Comparison of ENCODE assay signal across 26 cellular contexts in genomic region chr5:83000922-83001321, GRCh38.
DNase-seq lines count a peak whose midpoint lies in the region; ATAC-seq and TF ChIP-seq lines count a peak whose summit lies in the region.
"Had no signal": no experiment of that assay in that cellular context is flagged by ENCODE, and none has a peak within 500 bp of the region (broad histone marks: within the 10 kb centered on the region; RNA-seq: fewer than 3 reads in every experiment).

No MANE protein-coding gene starts in this region.

- peak overlapping the region; percentile 19 for H2BK15ac ChIP-seq in mesendoderm (replicated peaks; ENCODE audit: low read depth)

- no peaks in the 10 kb centered on the region for H3K9me3 Mint-ChIP-seq in endodermal cell
- H3K9me3 Mint-ChIP-seq in stimulated activated effector memory CD8-positive, alpha-beta T cell treated with anti-CD3 and anti-CD28 coated beads, Interleukin-12 subunit alpha, Interleukin-12 subunit beta, amount 100 ng/mL, for 72 hours, result no peaks in the 10 kb centered on the region
- H3K9me3 Mint-ChIP-seq: activated CD4-positive, alpha-beta memory T cell treated with anti-CD3 and anti-CD28 coated beads for 36 hours; stimulated activated memory B cell treated with anti-CD40 and anti-IgM and Interleukin-4, amounts not matched to agents 10 μg/mL and 1 μg/mL and 100 μg/mL, for 72 hours had no signal

- H3K27ac ChIP-seq in mammary epithelial cell (ENCODE audit: insufficient read depth, low read depth, low read length) (no peak overlapping the region), breast epithelium (no peak overlapping the region), endodermal cell (ENCODE audit: low read depth, low read length) (no peak overlapping the region), mesendoderm (ENCODE audit: low read depth, low read length) (no peak overlapping the region), left ventricle myocardium inferior (replicated peaks) (no peak overlapping the region)
- H3K27ac ChIP-seq: esophagus muscularis mucosa, foreskin keratinocyte, Peyer's patch, sigmoid colon had no signal

- no peak overlapping the region for H3K4me3 ChIP-seq in mammary epithelial cell (replicated peaks in 1 of 3; ENCODE audit: insufficient read depth in 1 of 3, low read depth in 2 of 3, low read length in 3 of 3)
- H3K4me3 ChIP-seq in breast epithelium, result no peak overlapping the region
- no peak overlapping the region for H3K4me3 ChIP-seq in endodermal cell (ENCODE audit: low read length)
- no peak overlapping the region for H3K4me3 ChIP-seq in mesendoderm (ENCODE audit: low read length)
- no peak overlapping the region for H3K4me3 ChIP-seq in left ventricle myocardium inferior
- H3K4me3 ChIP-seq: esophagus muscularis mucosa, Peyer's patch, sigmoid colon had no signal

- H3K4ac ChIP-seq in mesendoderm (ENCODE audit: low read depth, low read length), result no peak overlapping the region

- no peaks in the 10 kb centered on the region for H4K20me1 ChIP-seq in mammary epithelial cell (ENCODE audit: insufficient read depth, low read length)

- H4K5ac ChIP-seq in mesendoderm (ENCODE audit: low read length), result no peak overlapping the region

- dilution Hi-C loops in mammary epithelial cell (cut with HindIII; ENCODE audit: low sequenced_read_pairs), result no loop called here

- no peaks in the 10 kb centered on the region for H3K79me1 ChIP-seq in mesendoderm (ENCODE audit: low read length)

- H3K27me3 ChIP-seq in mammary epithelial cell (ENCODE audit: insufficient read depth, low read length) (no peaks in the 10 kb centered on the region), breast epithelium (no peaks in the 10 kb centered on the region), endodermal cell (ENCODE audit: control insufficient read depth, insufficient read depth, low read length, poor library complexity, severe bottlenecking) (no peaks in the 10 kb centered on the region), mesendoderm (ENCODE audit: insufficient read depth, low read length, poor library complexity) (no peaks in the 10 kb centered on the region), left ventricle myocardium inferior (ENCODE audit: low read depth) (no peaks in the 10 kb centered on the region)
- H3K27me3 ChIP-seq: esophagus muscularis mucosa, foreskin keratinocyte, Peyer's patch, sigmoid colon had no signal

- H3K79me2 ChIP-seq in mammary epithelial cell (ENCODE audit: insufficient read depth, low read length) (no peaks in the 10 kb centered on the region), mesendoderm (ENCODE audit: control insufficient read depth, insufficient read depth, low read length) (no peaks in the 10 kb centered on the region)

- peak; percentile 2 for DNase-seq in mammary epithelial cell
- no peak for DNase-seq in breast epithelium (ENCODE audit: low spot score in 2 of 2)
- DNase-seq in endodermal cell, result no peak
- DNase-seq in mesendoderm, result peak; percentile 11
- DNase-seq in left ventricle myocardium inferior, result no peak
- DNase-seq in stimulated activated effector memory CD8-positive, alpha-beta T cell treated with anti-CD3 and anti-CD28 coated beads, Interleukin-12 subunit alpha, Interleukin-12 subunit beta, amount 100 ng/mL, for 72 hours (ENCODE audit: low spot score in 2 of 2), result no peak
- DNase-seq in dermis blood vessel endothelial cell, result no peak
- DNase-seq: 8988T; activated CD4-positive, alpha-beta memory T cell treated with anti-CD3 and anti-CD28 coated beads for 36 hours; activated CD4-positive, CD25-positive, alpha-beta regulatory T cell treated with anti-CD3 and anti-CD28 coated beads, Interleukin-2, amount 50 U/mL, for 72 hours; activated naive CD4-positive, alpha-beta T cell treated with Interleukin-2 at 50 U/mL for 16 hours; CD4-positive, alpha-beta memory T cell; central memory CD4-positive, alpha-beta T cell; cortex of kidney; foreskin keratinocyte; Kasumi-1; left cardiac atrium; NCI-H748 treated with DMSO at 0.1 percent for 48 hours; Peyer's patch; SHP77 treated with DMSO at 0.1 percent for 48 hours; sigmoid colon; substantia nigra; trophoblast cell had no signal

- TF ChIP-seq POLR2A in breast epithelium (IDR thresholded peaks at IDR 0.05), result no peak

- H3K4me3 Mint-ChIP-seq in endodermal cell, result no peak overlapping the region
- H3K4me3 Mint-ChIP-seq in stimulated activated effector memory CD8-positive, alpha-beta T cell treated with anti-CD3 and anti-CD28 coated beads, Interleukin-12 subunit alpha, Interleukin-12 subunit beta, amount 100 ng/mL, for 72 hours, result no peak overlapping the region
- H3K4me3 Mint-ChIP-seq: activated CD4-positive, alpha-beta memory T cell treated with anti-CD3 and anti-CD28 coated beads for 36 hours; CD4-positive, alpha-beta memory T cell; stimulated activated memory B cell treated with anti-CD40 and anti-IgM and Interleukin-4, amounts not matched to agents 10 μg/mL and 1 μg/mL and 100 μg/mL, for 72 hours had no signal

- H3K36me3 ChIP-seq in mammary epithelial cell (ENCODE audit: insufficient read depth, low read length) (no peaks in the 10 kb centered on the region), breast epithelium (no peaks in the 10 kb centered on the region), endodermal cell (ENCODE audit: control insufficient read depth, insufficient read depth, low read length) (no peaks in the 10 kb centered on the region), mesendoderm (ENCODE audit: control insufficient read depth, insufficient read depth, low read length) (no peaks in the 10 kb centered on the region), left ventricle myocardium inferior (no peaks in the 10 kb centered on the region)
- H3K36me3 ChIP-seq: esophagus muscularis mucosa, Peyer's patch, sigmoid colon had no signal

- peak overlapping the region; percentile 60 for H3K18ac ChIP-seq in mesendoderm (ENCODE audit: low read length)

- peak overlapping the region; percentile 2 for H2AFZ ChIP-seq in mammary epithelial cell (ENCODE audit: low read depth, low read length)

- ATAC-seq in HG02973 (IDR thresholded peaks at IDR 0.05; ENCODE audit: unreplicated experiment), result no peak
- ATAC-seq in stimulated activated effector memory CD8-positive, alpha-beta T cell treated with anti-CD3 and anti-CD28 coated beads, Interleukin-12 subunit alpha, Interleukin-12 subunit beta, amount 100 ng/mL, for 72 hours, result no peak
- ATAC-seq: foreskin keratinocyte; left cardiac atrium; stimulated activated memory B cell treated with anti-CD40 and anti-IgM and Interleukin-4, amounts not matched to agents 10 μg/mL and 1 μg/mL and 100 μg/mL, for 72 hours had no signal

- H3K36me3 Mint-ChIP-seq in endodermal cell (ENCODE audit: low read depth), result no peaks in the 10 kb centered on the region
- no peaks in the 10 kb centered on the region for H3K36me3 Mint-ChIP-seq in stimulated activated effector memory CD8-positive, alpha-beta T cell treated with anti-CD3 and anti-CD28 coated beads, Interleukin-12 subunit alpha, Interleukin-12 subunit beta, amount 100 ng/mL, for 72 hours
- H3K36me3 Mint-ChIP-seq: activated CD4-positive, alpha-beta memory T cell treated with anti-CD3 and anti-CD28 coated beads for 36 hours; CD4-positive, alpha-beta memory T cell; stimulated activated memory B cell treated with anti-CD40 and anti-IgM and Interleukin-4, amounts not matched to agents 10 μg/mL and 1 μg/mL and 100 μg/mL, for 72 hours had no signal

- no peak overlapping the region for H2BK120ac ChIP-seq in mesendoderm (ENCODE audit: low read depth, low read length)

- WGBS in mammary epithelial cell (ENCODE audit: low coverage, missing lambda C conversion rate), result 50% methylated on average over 1 of the region's 1 CpG
- WGBS in endodermal cell (ENCODE audit: insufficient coverage in 1 of 2, insufficient read length in 1 of 2), 2 experiments, result 86% methylated on average over 1 of the region's 1 CpG; no CpG with 5 or more reads in 1 of the 2 experiments
- WGBS in mesendoderm (ENCODE audit: extremely low coverage, insufficient coverage, low lambda C conversion rate), result no CpG with 5 or more reads among the region's 1 CpG

- H2BK5ac ChIP-seq in mesendoderm (ENCODE audit: low read length), result no peak overlapping the region

- H3K56ac ChIP-seq in mesendoderm (ENCODE audit: low read length), result no peak overlapping the region

- BruUV-seq in mammary epithelial cell (replicated peaks; lab: Mats Ljungman, UMichigan), result no TSS peak

- CTCF ChIA-PET in mammary epithelial cell (lab: Charles Lee; ENCODE audit: low non-redundant PET), result no interaction called here

- no peak overlapping the region for H2AK5ac ChIP-seq in mesendoderm (ENCODE audit: low read length)

- H3K4me1 ChIP-seq in mammary epithelial cell (ENCODE audit: insufficient read depth, low read length) (peaks cover 6% of the 10 kb centered on the region), breast epithelium (no peaks in the 10 kb centered on the region), endodermal cell (ENCODE audit: control insufficient read depth, insufficient read depth, low read length) (peaks cover 5% of the 10 kb centered on the region), mesendoderm (ENCODE audit: control insufficient read depth, low read depth, low read length) (peaks cover 8% of the 10 kb centered on the region), left ventricle myocardium inferior (no peaks in the 10 kb centered on the region)
- H3K4me1 ChIP-seq: esophagus muscularis mucosa, foreskin keratinocyte, Peyer's patch, sigmoid colon had no signal

- in situ Hi-C loops in mammary epithelial cell (cut with MboI; ENCODE audit: low sequenced_read_pairs in 2 of 2), result no loop called here

- peak overlapping the region; percentile 62 for H3K27ac Mint-ChIP-seq in endodermal cell
- H3K27ac Mint-ChIP-seq in stimulated activated effector memory CD8-positive, alpha-beta T cell treated with anti-CD3 and anti-CD28 coated beads, Interleukin-12 subunit alpha, Interleukin-12 subunit beta, amount 100 ng/mL, for 72 hours, result no peak overlapping the region
- H3K27ac Mint-ChIP-seq: activated CD4-positive, alpha-beta memory T cell treated with anti-CD3 and anti-CD28 coated beads for 36 hours; CD4-positive, alpha-beta memory T cell; stimulated activated memory B cell treated with anti-CD40 and anti-IgM and Interleukin-4, amounts not matched to agents 10 μg/mL and 1 μg/mL and 100 μg/mL, for 72 hours had no signal

- intact Hi-C loops in mammary epithelial cell (cut with micrococcal nuclease) (no loop called here), breast epithelium (cut with DNase I; ENCODE audit: low total_unique reads) (no loop called here), left ventricle myocardium inferior (cut with micrococcal nuclease) (no loop called here)

- no peaks in the 10 kb centered on the region for H3K9me3 ChIP-seq in mammary epithelial cell (replicated peaks; ENCODE audit: insufficient read depth, low read length)
- H3K9me3 ChIP-seq in breast epithelium, result no peaks in the 10 kb centered on the region
- H3K9me3 ChIP-seq in endodermal cell (ENCODE audit: control insufficient read depth, low read length), result no peaks in the 10 kb centered on the region
- H3K9me3 ChIP-seq in left ventricle myocardium inferior (replicated peaks), result no peaks in the 10 kb centered on the region
- H3K9me3 ChIP-seq: esophagus muscularis mucosa, Peyer's patch, sigmoid colon had no signal

- no peak overlapping the region for H3K4me2 ChIP-seq in mammary epithelial cell (ENCODE audit: insufficient read depth, low read depth, low read length)
- H3K4me2 ChIP-seq in mesendoderm (ENCODE audit: low read length), result no peak overlapping the region

- H3K23ac ChIP-seq in mesendoderm (ENCODE audit: low read length), result no peak overlapping the region

- no peaks in the 10 kb centered on the region for H3K27me3 Mint-ChIP-seq in endodermal cell (ENCODE audit: insufficient read depth)
- H3K27me3 Mint-ChIP-seq: activated CD4-positive, alpha-beta memory T cell treated with anti-CD3 and anti-CD28 coated beads for 36 hours; CD4-positive, alpha-beta memory T cell had no signal

- TF ChIP-seq CTCF in mammary epithelial cell (conservative IDR thresholded peaks at IDR 0.05 in 1 of 2, IDR thresholded peaks at IDR 0.05 in 1 of 2; ENCODE audit: extremely low read depth in 1 of 2, insufficient read depth in 1 of 2, low read depth in 1 of 2, low read length in 2 of 2) (no peak), breast epithelium (IDR thresholded peaks at IDR 0.05) (no peak), endodermal cell (conservative IDR thresholded peaks at IDR 0.05) (no peak), left ventricle myocardium inferior (IDR thresholded peaks at IDR 0.05; ENCODE audit: borderline replicate concordance) (no peak)

- H4K8ac ChIP-seq in mesendoderm (ENCODE audit: low read depth, low read length), result no peak overlapping the region

- no peak overlapping the region for H3K9ac ChIP-seq in mammary epithelial cell (ENCODE audit: insufficient read depth, low read length)
- no peak overlapping the region for H3K9ac ChIP-seq in endodermal cell (ENCODE audit: extremely low read depth, low read length, poor library complexity, severe bottlenecking)
- no peak overlapping the region for H3K9ac ChIP-seq in mesendoderm (ENCODE audit: low read length)

- H3K4me1 Mint-ChIP-seq in endodermal cell, result peaks cover 29% of the 10 kb centered on the region
- no peaks in the 10 kb centered on the region for H3K4me1 Mint-ChIP-seq in stimulated activated effector memory CD8-positive, alpha-beta T cell treated with anti-CD3 and anti-CD28 coated beads, Interleukin-12 subunit alpha, Interleukin-12 subunit beta, amount 100 ng/mL, for 72 hours
- H3K4me1 Mint-ChIP-seq: CD4-positive, alpha-beta memory T cell; stimulated activated memory B cell treated with anti-CD40 and anti-IgM and Interleukin-4, amounts not matched to agents 10 μg/mL and 1 μg/mL and 100 μg/mL, for 72 hours had no signal

Comparison
In these comparisons a context has a peak if more than half of its experiments do, and no peak if none do; other contexts are left out.
1. DNase-seq: peak in mammary epithelial cell (single experiment) and mesendoderm (single experiment); none in breast epithelium (0 of 2), endodermal cell (single experiment), left ventricle myocardium inferior (single experiment), stimulated activated effector memory CD8-positive, alpha-beta T cell treated with anti-CD3 and anti-CD28 coated beads, Interleukin-12 subunit alpha, Interleukin-12 subunit beta, amount 100 ng/mL, for 72 hours (0 of 2) and dermis blood vessel endothelial cell (single experiment).